ENCODE assay signal across 7 cellular contexts in genomic region chr1:223832637-223832943, GRCh38. TPM values are rescaled to one million over a fixed set of nuclear protein-coding genes. Genes with fewer than 3 reads are reported as not detected.
DNase-seq lines count a peak whose midpoint lies in the region; ATAC-seq, FAIRE-seq and TF ChIP-seq lines count a peak whose summit lies in the region.

No MANE protein-coding gene starts in this region.

- FAIRE-seq in endothelial cell of umbilical vein (lab: Jason Lieb, UNC): no peak

- no peaks in the 10 kb centered on the region for H3K9me3 ChIP-seq in OCI-LY7 (ENCODE audit: low read length)
- no peaks in the 10 kb centered on the region for H3K9me3 ChIP-seq in endothelial cell of umbilical vein (replicated peaks; ENCODE audit: control insufficient read depth, insufficient read depth, low read length)
- no peaks in the 10 kb centered on the region for H3K9me3 ChIP-seq in smooth muscle cell (replicated peaks; ENCODE audit: low read depth)

- no peaks in the 10 kb centered on the region for H3K9me1 ChIP-seq in endothelial cell of umbilical vein (replicated peaks; ENCODE audit: control insufficient read depth, extremely low read depth, insufficient read depth, low read length)

- H3F3A ChIP-seq in smooth muscle cell (ENCODE audit: low read depth): peaks cover 7% of the 10 kb centered on the region

- CTCF ChIA-PET in OCI-LY7 (lab: Charles Lee; ENCODE audit: unreplicated experiment) (no interaction called here), endothelial cell of umbilical vein (lab: Charles Lee) (interaction anchor here (0.7 to 1.0 kb wide), 2 partner anchors 12 to 21 kb away, joined by 3 to 5 read pairs; no protein-coding TSS in a partner anchor)

- intact Hi-C loops in OCI-LY7 (cut with micrococcal nuclease; ENCODE audit: unreplicated experiment): no loop called here
- intact Hi-C loops in endothelial cell of umbilical vein (cut with micrococcal nuclease): loop anchor here (1.0 to 5.0 kb wide), 4 partner anchors 14 to 1595 kb away; partner anchors contain the start of gene LBR

- DNase-seq in OCI-LY7 (ENCODE audit: low spot score): peak; percentile 22
- DNase-seq in endothelial cell of umbilical vein (ENCODE audit: low read depth, low spot score): no peak
- no peak for DNase-seq in smooth muscle cell (lab: John Stamatoyannopoulos, UW; ENCODE audit: unreplicated experiment)
- no peak for DNase-seq in DMS153 (lab: John Stamatoyannopoulos, UW)
- DNase-seq in NCI-H748 treated with DMSO at 0.1 percent for 48 hours (lab: John Stamatoyannopoulos, UW): no peak

- H3K9me2 ChIP-seq in OCI-LY7 (ENCODE audit: insufficient read depth, low read length): no peaks in the 10 kb centered on the region

- TF ChIP-seq CTCF in OCI-LY7 (conservative IDR thresholded peaks at IDR 0.05; ENCODE audit: low read length): no peak
- TF ChIP-seq CTCF in endothelial cell of umbilical vein (IDR thresholded peaks at IDR 0.05; ENCODE audit: extremely low read depth in 1 of 2, insufficient read depth in 1 of 2, low read depth in 1 of 2, low read length in 2 of 2): no peak
- no peak for TF ChIP-seq CTCF in smooth muscle cell (IDR thresholded peaks at IDR 0.05; ENCODE audit: borderline replicate concordance, insufficient read depth, poor library complexity, severe bottlenecking)

- 0 out of 2 replicates have a peak overlapping the region, but pooled peaks have one; percentile 6 for H3K4me2 ChIP-seq in OCI-LY7 (ENCODE audit: low read length)
- H3K4me2 ChIP-seq in endothelial cell of umbilical vein (ENCODE audit: insufficient read depth, low read length): peak overlapping the region; percentile 79
- H3K4me2 ChIP-seq in smooth muscle cell: peak overlapping the region; percentile 62

- no peak overlapping the region for H3K4me3 ChIP-seq in OCI-LY7 (ENCODE audit: low read depth, low read length, poor library complexity, severe bottlenecking)
- no peak overlapping the region for H3K4me3 ChIP-seq in endothelial cell of umbilical vein (replicated peaks in 1 of 3; ENCODE audit: insufficient read depth in 1 of 3, low read depth in 1 of 3, low read length in 3 of 3)
- H3K4me3 ChIP-seq in smooth muscle cell: no peak overlapping the region

- BruUV-seq in OCI-LY7 (replicated peaks; lab: Mats Ljungman, UMichigan) (no TSS peak), endothelial cell of umbilical vein (replicated peaks; lab: Mats Ljungman, UMichigan) (no TSS peak)

- H3K4me1 ChIP-seq in OCI-LY7 (ENCODE audit: insufficient read depth, low read length, poor library complexity, severe bottlenecking): peaks cover 19% of the 10 kb centered on the region
- H3K4me1 ChIP-seq in endothelial cell of umbilical vein (ENCODE audit: control insufficient read depth, extremely low read depth, insufficient read depth, low read length): peaks cover 54% of the 10 kb centered on the region
- peaks cover 26% of the 10 kb centered on the region for H3K4me1 ChIP-seq in smooth muscle cell (ENCODE audit: low read depth)

- 0 out of 2 replicates have a peak, but pooled peaks cover 5% of the 10 kb centered on the region for H3K36me3 ChIP-seq in OCI-LY7 (ENCODE audit: insufficient read depth, low read length)
- no peaks in the 10 kb centered on the region for H3K36me3 ChIP-seq in endothelial cell of umbilical vein (ENCODE audit: control insufficient read depth in 2 of 2, extremely low read depth in 1 of 2, insufficient read depth in 2 of 2, low read length in 2 of 2)
- H3K36me3 ChIP-seq in smooth muscle cell (ENCODE audit: low read depth): no peaks in the 10 kb centered on the region

- H3K9ac ChIP-seq in endothelial cell of umbilical vein (replicated peaks; ENCODE audit: extremely low read depth, insufficient read depth, low read length) (peak overlapping the region; percentile 72), smooth muscle cell (ENCODE audit: low read depth) (peak overlapping the region; percentile 44)

- dilution Hi-C loops in endothelial cell of umbilical vein (cut with MboI; ENCODE audit: extremely low pct_ligation_motif_present, low sequenced_read_pairs): no loop called here

- H3K27ac ChIP-seq in OCI-LY7 (ENCODE audit: low read depth, low read length, poor library complexity, severe bottlenecking): no peak overlapping the region
- peak overlapping the region; percentile 86 for H3K27ac ChIP-seq in endothelial cell of umbilical vein (ENCODE audit: insufficient read depth, low read depth, low read length)
- peak overlapping the region; percentile 88 for H3K27ac ChIP-seq in smooth muscle cell (ENCODE audit: low read depth)

- H4K20me1 ChIP-seq in OCI-LY7 (ENCODE audit: insufficient read depth, low read length): peaks cover 39% of the 10 kb centered on the region
- H4K20me1 ChIP-seq in endothelial cell of umbilical vein (replicated peaks; ENCODE audit: control insufficient read depth, extremely low read depth, insufficient read depth, low read length): peaks cover 7% of the 10 kb centered on the region
- peaks cover 92% of the 10 kb centered on the region for H4K20me1 ChIP-seq in smooth muscle cell (ENCODE audit: low read depth)

- WGBS in smooth muscle cell (ENCODE audit: low lambda C conversion rate): 69% methylated on average over 3 of the region's 3 CpGs

- TF ChIP-seq POLR2A in endothelial cell of umbilical vein (IDR thresholded peaks at IDR 0.05; ENCODE audit: low read depth, low read length): no peak

- no peaks in the 10 kb centered on the region for H3K27me3 ChIP-seq in endothelial cell of umbilical vein (ENCODE audit: control insufficient read depth in 2 of 2, insufficient read depth in 2 of 2, low read length in 2 of 2)
- H3K27me3 ChIP-seq in smooth muscle cell (ENCODE audit: low read depth): no peaks in the 10 kb centered on the region

- H3K79me2 ChIP-seq in OCI-LY7 (ENCODE audit: insufficient read depth, low read depth, low read length) (peaks cover 47% of the 10 kb centered on the region; the same call in 1 of the 2 replicates), endothelial cell of umbilical vein (ENCODE audit: control insufficient read depth, insufficient read depth, low read length) (peaks cover 83% of the 10 kb centered on the region), smooth muscle cell (ENCODE audit: low read depth) (peaks cover 88% of the 10 kb centered on the region)

- POLR2A ChIA-PET in OCI-LY7 (lab: Charles Lee): interaction anchor here (0.9 kb wide), 1 partner anchor 9 kb away, joined by 7 read pairs; no protein-coding TSS in a partner anchor
- POLR2A ChIA-PET in endothelial cell of umbilical vein (lab: Charles Lee): no interaction called here

- ATAC-seq in GM21576 (IDR thresholded peaks at IDR 0.05; ENCODE audit: unreplicated experiment) (peak; percentile 45), GM21423 (IDR thresholded peaks at IDR 0.05; ENCODE audit: unreplicated experiment) (no peak)

- H2AFZ ChIP-seq in OCI-LY7 (ENCODE audit: low read length) (no peak overlapping the region), endothelial cell of umbilical vein (ENCODE audit: low read depth, low read length) (no peak overlapping the region), smooth muscle cell (ENCODE audit: low read depth) (no peak overlapping the region)

TF ChIP-seq in endothelial cell of umbilical vein, 7 proteins besides CTCF, POLR2A, EP300 and RAD21:
- no peak for TF ChIP-seq GATA2 (IDR thresholded peaks at IDR 0.05; ENCODE audit: insufficient read depth, insufficient read length, low read depth, low read length)
- TF ChIP-seq POLR2AphosphoS5 (IDR thresholded peaks at IDR 0.05; ENCODE audit: insufficient read depth, low read depth, low read length): no peak
- TF ChIP-seq EZH2 (IDR thresholded peaks at IDR 0.05; ENCODE audit: borderline replicate concordance, low read depth, low read length, severe bottlenecking): no peak

RNA-seq across cellular contexts. Expression of gene TP53BP2, which starts 13.2 kb away (rescaled TPM):
- total RNA-seq in OCI-LY7 (2014; rRNA removed; shearing (Covaris generic)): 19.7 and 21.7 TPM in 2 replicates
- 20.6 and 21.1 TPM in 2 replicates for total RNA-seq in OCI-LY7 (2022)
- total RNA-seq in endothelial cell of umbilical vein: 43.2 and 51.9 TPM in 2 replicates
- polyA plus RNA-seq in endothelial cell of umbilical vein: 10.6 and 21.9 TPM in 2 replicates
- polyA plus RNA-seq in endothelial cell of umbilical vein (2011; cell fraction: cytosol; rRNA removed): 13.4 and 14.2 TPM in 2 replicates
- polyA plus RNA-seq in endothelial cell of umbilical vein (2011; cell fraction: nucleus; rRNA removed): 36.3 and 49.7 TPM in 2 replicates
- 14.0 and 16.9 TPM in 2 replicates for polyA plus RNA-seq in endothelial cell of umbilical vein (2012)
- polyA minus RNA-seq in endothelial cell of umbilical vein: 101 and 113 TPM in 2 replicates
- polyA minus RNA-seq in endothelial cell of umbilical vein (2011; cell fraction: cytosol; rRNA and poly(A)+ RNA removed): 13.2 TPM
- 107 and 126 TPM in 2 replicates for polyA minus RNA-seq in endothelial cell of umbilical vein (2011; cell fraction: nucleus; rRNA and poly(A)+ RNA removed)
- total RNA-seq in smooth muscle cell: 28.6 and 30.8 TPM in 2 replicates
- polyA plus RNA-seq in smooth muscle cell: 11.8 and 20.2 TPM in 2 replicates

Comparison
In these comparisons a context has a peak if more than half of its experiments do, and no peak if none do; other contexts are left out.
1. H3K4me2 ChIP-seq: peak in every context shown above with its lines; median percentile 79 in endothelial cell of umbilical vein; 62 in smooth muscle cell; 6 in OCI-LY7.